In the genomic region with DNA sequence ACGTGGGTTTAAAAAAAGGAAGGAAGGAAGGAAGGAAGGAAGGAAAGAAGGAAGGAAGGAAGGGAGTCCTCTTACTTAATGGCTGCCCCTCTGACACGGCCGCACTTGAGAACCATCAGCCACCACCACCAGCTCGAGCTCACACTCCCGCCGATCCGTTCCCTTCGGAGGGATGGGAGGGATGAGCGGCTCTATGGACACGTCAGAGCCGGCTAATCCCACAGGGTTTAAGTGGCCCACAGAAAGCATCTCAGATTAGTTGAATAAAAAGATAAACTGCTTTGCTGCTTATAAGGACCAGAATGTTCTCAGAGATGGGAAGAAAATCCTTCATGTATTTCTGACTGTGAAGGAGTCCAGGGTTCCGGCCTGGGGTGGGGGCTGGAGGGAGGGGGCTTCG, we compare ENCODE assay signal across 19 cellular contexts. TPM values are rescaled to one million over a fixed set of nuclear protein-coding genes. Genes with fewer than 3 reads are reported as not detected.
DNase-seq lines count a peak whose midpoint lies in the region; TF ChIP-seq lines count a peak whose summit lies in the region.
"Had no signal": no experiment of that assay in that cellular context is flagged by ENCODE, and none has a peak within 500 bp of the region (broad histone marks: within the 10 kb centered on the region; RNA-seq: fewer than 3 reads in every experiment).

No MANE protein-coding gene starts in this region.

- no peak for TF ChIP-seq CTCF in dorsolateral prefrontal cortex (IDR thresholded peaks at IDR 0.05 in 54 of 56, conservative IDR thresholded peaks at IDR 0.05 in 2 of 56; ENCODE audit: low read depth in 1 of 56, partially characterized antibody in 56 of 56)

- peak; percentile 79 for DNase-seq in NCI-H82 (lab: John Stamatoyannopoulos, UW)
- DNase-seq in dorsolateral prefrontal cortex: no peak
- DNase-seq in substantia nigra (lab: John Stamatoyannopoulos, UW): no peak
- no peak for DNase-seq in HuH-7.5 (ENCODE audit: low spot score)
- DNase-seq in NCI-H128 (lab: John Stamatoyannopoulos, UW; ENCODE audit: unreplicated experiment): no peak
- no peak for DNase-seq in NCI-H1417 (lab: John Stamatoyannopoulos, UW)
- no peak for DNase-seq in T-helper 9 cell
- DNase-seq: Calu3, DMS153, DND-41, NCI-H1048, NCI-H1436, NCI-H187, NCI-H2081 treated with DMSO at 0.1 percent for 48 hours, NCI-H446, NCI-H524 treated with DMSO at 0.1 percent for 48 hours, SHP77 treated with DMSO at 0.1 percent for 48 hours had no signal

- H3K27ac ChIP-seq in dorsolateral prefrontal cortex (peak overlapping the region in 31 of 59 donors; percentile 11 to 98 (median 83)), muscle layer of duodenum (ENCODE audit: low read length) (peak overlapping the region; percentile 33), substantia nigra (ENCODE audit: low read depth, low read length, poor library complexity, severe bottlenecking) (peak overlapping the region; percentile 69)
- H3K27ac ChIP-seq: RWPE1 had no signal

- no peak overlapping the region for H3K4me3 ChIP-seq in dorsolateral prefrontal cortex
- no peak overlapping the region for H3K4me3 ChIP-seq in muscle layer of duodenum (ENCODE audit: low read depth in 1 of 2, low read length in 2 of 2)

- H3K4me1 ChIP-seq in muscle layer of duodenum (ENCODE audit: control insufficient read depth in 1 of 2, insufficient read depth in 2 of 2, low read length in 2 of 2): peaks cover 9 to 53% of the 10 kb centered on the region in 2 donors

- H3K9me3 ChIP-seq in muscle layer of duodenum (ENCODE audit: control insufficient read depth in 1 of 2, low read length in 2 of 2): no peaks in the 10 kb centered on the region

- intact Hi-C loops in dorsolateral prefrontal cortex (cut with DNase I): no loop called here

- H3K27me3 ChIP-seq in dorsolateral prefrontal cortex: peaks cover 0 to 2% (median 0%) of the 10 kb centered on the region in 45 donors
- H3K27me3 ChIP-seq in muscle layer of duodenum (ENCODE audit: low read depth, low read length): no peaks in the 10 kb centered on the region

- no peaks in the 10 kb centered on the region for H3K36me3 ChIP-seq in muscle layer of duodenum (ENCODE audit: control insufficient read depth in 1 of 2, insufficient read depth in 2 of 2, low read length in 2 of 2)

RNA-seq across cellular contexts. Expression of a gene that starts 31.1 kb away (rescaled TPM):
- 10 to 100 TPM in 75 of 120 experiments, 1 to 10 TPM in 45; 1.8 to 88.2 (median 11.1) TPM for total RNA-seq in dorsolateral prefrontal cortex
- total RNA-seq: Calu3 had no signal

Comparison
In these comparisons a context has a peak if more than half of its experiments do, and no peak if none do; other contexts are left out.
1. H3K27ac ChIP-seq: peak in every context shown above with its lines; median percentile 83 in dorsolateral prefrontal cortex; 69 in substantia nigra; 33 in muscle layer of duodenum.